ENCODE assay signal across 17 cellular contexts in the genomic region with DNA sequence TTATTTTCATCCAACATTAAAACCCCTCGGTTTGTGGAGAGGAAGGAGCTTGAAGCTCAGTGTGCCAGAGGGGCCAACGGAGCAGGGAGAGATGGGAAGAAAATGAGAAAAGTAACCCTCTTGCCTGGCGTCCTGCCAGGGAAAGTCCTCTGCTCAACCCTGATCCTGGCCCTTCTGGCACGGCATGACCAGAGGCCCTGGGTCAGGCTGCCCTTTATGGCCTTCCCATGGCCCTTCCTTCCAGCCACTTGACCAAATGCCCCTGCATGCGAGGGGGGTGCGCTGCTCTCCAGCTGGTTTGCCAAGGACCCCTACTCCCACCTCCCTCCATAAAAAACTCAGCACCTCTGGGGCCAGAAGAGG. TPM values are rescaled to one million over a fixed set of nuclear protein-coding genes. Genes with fewer than 3 reads are reported as not detected.
DNase-seq lines count a peak whose midpoint lies in the region; ATAC-seq and TF ChIP-seq lines count a peak whose summit lies in the region.
"Had no signal": no experiment of that assay in that cellular context is flagged by ENCODE, and none has a peak within 500 bp of the region (broad histone marks: within the 10 kb centered on the region; RNA-seq: fewer than 3 reads in every experiment).

No MANE protein-coding gene starts in this region.

- H3K36me3 ChIP-seq in ascending aorta (no peaks in the 10 kb centered on the region), subcutaneous abdominal adipose tissue (ENCODE audit: control insufficient read depth in 5 of 5, insufficient read depth in 5 of 5, low read length in 5 of 5) (no peaks in the 10 kb centered on the region), HAP-1 (replicated peaks) (no peaks in the 10 kb centered on the region)
- H3K36me3 ChIP-seq: left lung, neutrophil had no signal

- H3K27me3 ChIP-seq in ascending aorta: no peaks in the 10 kb centered on the region
- H3K27me3 ChIP-seq in subcutaneous abdominal adipose tissue (ENCODE audit: control insufficient read depth in 5 of 5, insufficient read depth in 4 of 5, low read length in 5 of 5): no peaks in the 10 kb centered on the region
- peaks cover 10% of the 10 kb centered on the region for H3K27me3 ChIP-seq in HAP-1 (ENCODE audit: low read depth)
- H3K27me3 ChIP-seq: left lung, SJSA1 had no signal

- no peak overlapping the region for H3K9ac ChIP-seq in subcutaneous abdominal adipose tissue (ENCODE audit: low read length in 5 of 5)

- intact Hi-C loops in ascending aorta (cut with DNase I): no loop called here
- intact Hi-C loops in Right ventricle myocardium superior (cut with DNase I): no loop called here

- no peaks in the 10 kb centered on the region for H3K9me3 ChIP-seq in ascending aorta
- H3K9me3 ChIP-seq in subcutaneous abdominal adipose tissue (ENCODE audit: control insufficient read depth in 5 of 5, low read length in 5 of 5): no peaks in the 10 kb centered on the region
- no peaks in the 10 kb centered on the region for H3K9me3 ChIP-seq in HAP-1
- H3K9me3 ChIP-seq: left lung, neutrophil, SJSA1 had no signal

- H3K27ac ChIP-seq in ascending aorta (peak overlapping the region; percentile 50 to 60), subcutaneous abdominal adipose tissue (ENCODE audit: low read depth, low read length) (peak overlapping the region; percentile 62)
- H3K27ac ChIP-seq: neutrophil, SJSA1 had no signal

- in situ Hi-C loops in HAP-1 (cut with MboI; ENCODE audit: low sequenced_read_pairs): no loop called here

- DNase-seq in ascending aorta (ENCODE audit: low spot score in 2 of 2): no peak
- peak; percentile 53 for DNase-seq in Right ventricle myocardium superior
- peak; percentile 25 for DNase-seq in lung microvascular endothelial cell (ENCODE audit: low read depth in 2 of 2)
- no peak for DNase-seq in HAP-1 (ENCODE audit: low spot score in 2 of 2)
- no peak for DNase-seq in NCI-H2029 (lab: John Stamatoyannopoulos, UW)
- DNase-seq in NOMO-1 treated with dmso at 0.1 percent for 144 hours (lab: John Stamatoyannopoulos, UW; ENCODE audit: unreplicated experiment): no peak
- DNase-seq: activated CD4-positive, alpha-beta T cell treated with anti-CD3 and anti-CD28 coated beads, Interleukin-2, amount 10 ng/mL, durations not matched to agents 7 days and 5 days; central memory CD4-positive, alpha-beta T cell; left lung; NCI-H2227 treated with DMSO at 0.1 percent for 48 hours; stimulated activated naive CD4-positive, alpha-beta T cell had no signal

- no peak overlapping the region for H3K4me3 ChIP-seq in ascending aorta
- H3K4me3 ChIP-seq in subcutaneous abdominal adipose tissue (ENCODE audit: low read depth in 1 of 5, low read length in 5 of 5): no peak overlapping the region
- H3K4me3 ChIP-seq in HAP-1: no peak overlapping the region
- H3K4me3 ChIP-seq: left lung, SJSA1, skin epidermis had no signal

- H3K4me1 ChIP-seq in ascending aorta (peaks cover 0 to 6% of the 10 kb centered on the region in 2 donors), subcutaneous abdominal adipose tissue (ENCODE audit: control insufficient read depth in 5 of 5, insufficient read depth in 5 of 5, low read length in 5 of 5) (peaks cover 0 to 29% (median 11%) of the 10 kb centered on the region in 5 donors), HAP-1 (no peaks in the 10 kb centered on the region)
- H3K4me1 ChIP-seq: left lung had no signal

- ATAC-seq in Right ventricle myocardium superior (ENCODE audit: poor library complexity) (peak; percentile 55), HG03354 (IDR thresholded peaks at IDR 0.05; ENCODE audit: poor library complexity, severe bottlenecking, unreplicated experiment) (no peak)
- ATAC-seq: activated naive CD4-positive, alpha-beta T cell treated with anti-CD3 and anti-CD28 coated beads, Interleukin-2, amount 50 U/mL, for 72 hours had no signal

- TF ChIP-seq CTCF in ascending aorta (IDR thresholded peaks at IDR 0.05): no peak

RNA-seq across cellular contexts. Expression of a gene that starts 43.8 kb away (rescaled TPM):
- total RNA-seq in ascending aorta: 111 TPM
- total RNA-seq in Right ventricle myocardium superior: 9.7 TPM
- 2.6 and 3.7 TPM in 2 replicates for total RNA-seq in lung microvascular endothelial cell

Comparison
In these comparisons a context has a peak if more than half of its experiments do, and no peak if none do; other contexts are left out.
1. DNase-seq: peak in Right ventricle myocardium superior (single experiment) and lung microvascular endothelial cell (2 of 2); none in ascending aorta (0 of 2), HAP-1 (0 of 2), NCI-H2029 (single experiment) and NOMO-1 treated with dmso at 0.1 percent for 144 hours (single experiment).
2. RNA of a gene that starts 43.8 kb away (total RNA-seq): 111 TPM in ascending aorta (single experiment); 9.7 TPM in Right ventricle myocardium superior (single experiment) and 2.6 to 3.7 TPM in lung microvascular endothelial cell; every median in the first group is over 10 times any median in the second.